In the genomic region with DNA sequence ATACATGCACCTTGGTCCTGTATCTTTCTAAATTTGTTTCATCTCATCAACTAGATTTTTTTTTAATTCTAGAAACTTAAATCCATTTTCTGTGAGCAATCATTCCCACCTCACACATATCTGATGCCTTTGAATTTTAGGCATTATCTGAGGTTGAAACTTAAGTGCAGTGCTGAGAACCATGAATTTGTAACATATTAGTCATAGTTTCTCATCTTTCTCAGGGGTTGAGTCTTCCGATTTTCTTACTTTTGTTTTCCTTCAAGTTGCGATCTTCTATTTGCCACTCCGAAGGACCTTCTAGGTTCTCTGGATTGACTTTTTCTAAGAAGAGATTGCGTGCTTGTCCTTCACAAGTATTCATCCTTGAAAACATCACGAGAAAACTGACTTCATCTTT, we compare ENCODE assay signal across 28 cellular contexts. TPM values are rescaled to one million over a fixed set of nuclear protein-coding genes. Genes with fewer than 3 reads are reported as not detected.
"Had no signal": no experiment of that assay in that cellular context is flagged by ENCODE, and none has a peak within 500 bp of the region (broad histone marks: within the 10 kb centered on the region; RNA-seq: fewer than 3 reads in every experiment).

No MANE protein-coding gene starts in this region.

- H2AFZ ChIP-seq: parathyroid adenoma had no signal

- H3K4me3 Mint-ChIP-seq: activated CD4-positive, alpha-beta T cell treated with anti-CD3 and anti-CD28 coated beads, Interleukin-2, amount 10 ng/mL, durations not matched to agents 24 days and 14 days; activated CD8-positive, alpha-beta T cell treated with anti-CD3 and anti-CD28 coated beads for 36 hours; activated naive CD8-positive, alpha-beta T cell treated with anti-CD3 and anti-CD28 coated beads, Interleukin-2, amount 50 U/mL, for 24 hours; activated T-helper 1 cell treated with anti-CD3 and anti-CD28 coated beads, Interleukin-12 subunit alpha, Interleukin-12 subunit beta, Interleukin-2, Interleukin-4 antibody, amounts not matched to agents 30 ng/mL and 10 ng/mL and 1 ng/mL, durations not matched to agents 14 hours and 24 hours and 36 hours; nephron; stimulated activated naive B cell treated with anti-CD40 and anti-IgM and Interleukin-4, amounts not matched to agents 10 μg/mL and 1 μg/mL and 100 μg/mL, for 72 hours had no signal

- H3K4me1 ChIP-seq: gastrocnemius medialis, parathyroid adenoma, right lobe of liver, transverse colon, uterus had no signal

- H3K9ac ChIP-seq: parathyroid adenoma had no signal

- DNase-seq: activated CD4-positive, alpha-beta T cell treated with anti-CD3 and anti-CD28 coated beads, Interleukin-2, amount 10 ng/mL, durations not matched to agents 24 days and 14 days; activated CD8-positive, alpha-beta T cell treated with anti-CD3 and anti-CD28 coated beads for 36 hours; activated gamma-delta T cell; activated naive CD4-positive, alpha-beta T cell treated with anti-CD3 and anti-CD28 coated beads, Interleukin-2, amount 50 U/mL, for 16 hours; activated naive CD8-positive, alpha-beta T cell treated with anti-CD3 and anti-CD28 coated beads, Interleukin-2, amount 50 U/mL, for 24 hours; aorta; brain microvascular endothelial cell; central memory CD4-positive, alpha-beta T cell; effector memory CD4-positive, alpha-beta T cell; esophagus squamous epithelium; gastrocnemius medialis; hippocampal formation; midbrain; right lobe of liver; stimulated activated CD4-positive, alpha-beta T cell treated with anti-CD3 and anti-CD28 coated beads, Interleukin-15, amount 100 ng/mL, for 24 hours; stimulated activated CD8-positive, alpha-beta memory T cell treated with anti-CD3 and anti-CD28 coated beads, Interleukin-4, amount 100 ng/mL, for 48 hours; stimulated activated naive B cell treated with anti-CD40 and anti-IgM and Interleukin-4, amounts not matched to agents 10 μg/mL and 1 μg/mL and 100 μg/mL, for 72 hours; transverse colon; uterus had no signal

- H3K27ac ChIP-seq: brain microvascular endothelial cell, esophagus squamous epithelium, gastrocnemius medialis, neutrophil, parathyroid adenoma, right lobe of liver, transverse colon, uterus, VCaP had no signal

- H3K4me1 Mint-ChIP-seq: activated CD4-positive, alpha-beta T cell treated with anti-CD3 and anti-CD28 coated beads, Interleukin-2, amount 10 ng/mL, durations not matched to agents 24 days and 14 days; activated naive CD8-positive, alpha-beta T cell treated with anti-CD3 and anti-CD28 coated beads, Interleukin-2, amount 50 U/mL, for 24 hours had no signal

- H3K9me3 ChIP-seq: esophagus squamous epithelium, gastrocnemius medialis, neutrophil, right lobe of liver, transverse colon, uterus had no signal

- H3K36me3 Mint-ChIP-seq: stimulated activated naive B cell treated with anti-CD40 and anti-IgM and Interleukin-4, amounts not matched to agents 10 μg/mL and 1 μg/mL and 100 μg/mL, for 72 hours had no signal

- H3K4me3 ChIP-seq: esophagus squamous epithelium, gastrocnemius medialis, right lobe of liver, smooth muscle cell, transverse colon, uterus had no signal

- H3K27ac Mint-ChIP-seq: activated CD4-positive, alpha-beta T cell treated with anti-CD3 and anti-CD28 coated beads, Interleukin-2, amount 10 ng/mL, durations not matched to agents 24 days and 14 days; activated CD8-positive, alpha-beta T cell treated with anti-CD3 and anti-CD28 coated beads for 36 hours; activated naive CD8-positive, alpha-beta T cell treated with anti-CD3 and anti-CD28 coated beads, Interleukin-2, amount 50 U/mL, for 24 hours; activated T-helper 1 cell treated with anti-CD3 and anti-CD28 coated beads, Interleukin-12 subunit alpha, Interleukin-12 subunit beta, Interleukin-2, Interleukin-4 antibody, amounts not matched to agents 30 ng/mL and 10 ng/mL and 1 ng/mL, durations not matched to agents 14 hours and 24 hours and 36 hours; nephron; stimulated activated naive B cell treated with anti-CD40 and anti-IgM and Interleukin-4, amounts not matched to agents 10 μg/mL and 1 μg/mL and 100 μg/mL, for 72 hours had no signal

- H3K79me2 ChIP-seq: parathyroid adenoma had no signal

- H3K9me3 Mint-ChIP-seq: activated CD4-positive, alpha-beta T cell treated with anti-CD3 and anti-CD28 coated beads, Interleukin-2, amount 10 ng/mL, durations not matched to agents 24 days and 14 days; activated CD8-positive, alpha-beta T cell treated with anti-CD3 and anti-CD28 coated beads for 36 hours; activated naive CD8-positive, alpha-beta T cell treated with anti-CD3 and anti-CD28 coated beads, Interleukin-2, amount 50 U/mL, for 24 hours; activated T-helper 1 cell treated with anti-CD3 and anti-CD28 coated beads, Interleukin-12 subunit alpha, Interleukin-12 subunit beta, Interleukin-2, Interleukin-4 antibody, amounts not matched to agents 30 ng/mL and 10 ng/mL and 1 ng/mL, durations not matched to agents 14 hours and 24 hours and 36 hours; nephron; stimulated activated naive B cell treated with anti-CD40 and anti-IgM and Interleukin-4, amounts not matched to agents 10 μg/mL and 1 μg/mL and 100 μg/mL, for 72 hours had no signal

- H3K36me3 ChIP-seq: brain microvascular endothelial cell, esophagus squamous epithelium, gastrocnemius medialis, neutrophil, right lobe of liver, transverse colon, uterus had no signal

- H3K4me2 ChIP-seq: smooth muscle cell had no signal

RNA-seq across cellular contexts. Expression of a gene that starts 3.7 kb away (rescaled TPM):
- total RNA-seq: activated CD4-positive, alpha-beta T cell treated with anti-CD3 and anti-CD28 coated beads, Interleukin-2, amount 10 ng/mL, durations not matched to agents 24 days and 14 days; activated CD8-positive, alpha-beta T cell treated with anti-CD3 and anti-CD28 coated beads for 36 hours; activated T-helper 1 cell treated with anti-CD3 and anti-CD28 coated beads, Interleukin-12 subunit alpha, Interleukin-12 subunit beta, Interleukin-2, Interleukin-4 antibody, amounts not matched to agents 30 ng/mL and 10 ng/mL and 1 ng/mL, durations not matched to agents 14 hours and 24 hours and 36 hours; aorta; dermis microvascular lymphatic vessel endothelial cell; gastrocnemius medialis; liver; right lobe of liver; smooth muscle cell; T-helper 2 cell treated with Interferon-gamma antibody and Interleukin-4, amounts not matched to agents 100 ng/mL and 5 ng/mL, for 36 hours; transverse colon had no signal
- polyA plus RNA-seq: liver, smooth muscle cell had no signal
